In the genomic region with DNA sequence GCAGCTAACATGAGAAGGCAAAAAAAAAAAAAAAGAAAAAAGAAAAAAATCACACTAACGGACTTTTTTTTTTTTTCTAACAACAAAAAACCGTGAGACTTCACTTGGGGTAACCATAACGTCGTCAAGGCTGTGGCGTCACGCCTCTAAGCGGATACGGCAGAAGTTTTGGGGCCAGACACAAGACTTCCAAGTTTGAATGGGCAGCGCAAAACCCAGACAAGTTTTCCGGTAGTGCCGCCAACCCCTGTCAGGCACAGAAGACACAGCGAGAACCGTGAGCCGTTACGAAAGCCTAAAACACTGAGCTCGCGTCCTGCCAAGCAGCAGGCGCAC, we compare ENCODE assay signal across 8 cellular contexts. TPM values are rescaled to one million over a fixed set of nuclear protein-coding genes. Genes with fewer than 3 reads are reported as not detected.
DNase-seq lines count a peak whose midpoint lies in the region; ATAC-seq, FAIRE-seq and TF ChIP-seq lines count a peak whose summit lies in the region.

No MANE protein-coding gene starts in this region.

- H3K9me3 ChIP-seq in keratinocyte (ENCODE audit: control insufficient read depth, low read depth, low read length): no peaks in the 10 kb centered on the region

- H3K4me1 ChIP-seq in keratinocyte (ENCODE audit: control insufficient read depth, extremely low read depth, insufficient read depth, low read length): peaks cover 14% of the 10 kb centered on the region

- H3K27ac Mint-ChIP-seq in activated naive CD8-positive, alpha-beta T cell treated with anti-CD3 and anti-CD28 coated beads, Interleukin-2, amount 50 U/mL, for 24 hours: peak overlapping the region; percentile 96

- peaks cover 33% of the 10 kb centered on the region for H3K36me3 Mint-ChIP-seq in activated naive CD8-positive, alpha-beta T cell treated with anti-CD3 and anti-CD28 coated beads, Interleukin-2, amount 50 U/mL, for 24 hours (ENCODE audit: low read depth)

- peaks cover 42% of the 10 kb centered on the region for H3K79me2 ChIP-seq in keratinocyte (ENCODE audit: control insufficient read depth, insufficient read depth, low read length)

- no peak for DNase-seq in activated naive CD8-positive, alpha-beta T cell treated with anti-CD3 and anti-CD28 coated beads, Interleukin-2, amount 50 U/mL, for 24 hours
- DNase-seq in keratinocyte (ENCODE audit: low read depth, low spot score) (no peak), kidney glomerular epithelial cell (lab: John Stamatoyannopoulos, UW) (no peak), GM03348 (ENCODE audit: low spot score) (no peak)

- TF ChIP-seq CTCF in 22Rv1 (IDR thresholded peaks at IDR 0.05) (no peak), keratinocyte (optimal IDR thresholded peaks at IDR 0.05 in 1 of 3, IDR thresholded peaks at IDR 0.05 in 1 of 3, conservative IDR thresholded peaks at IDR 0.05 in 1 of 3; ENCODE audit: extremely low read depth in 1 of 3, insufficient read depth in 2 of 3, low read length in 3 of 3) (no peak)

- dilution Hi-C loops in keratinocyte (cut with MboI; ENCODE audit: extremely low pct_ligation_motif_present, low sequenced_read_pairs): no loop called here

- H3K9me3 Mint-ChIP-seq in activated naive CD8-positive, alpha-beta T cell treated with anti-CD3 and anti-CD28 coated beads, Interleukin-2, amount 50 U/mL, for 24 hours: no peaks in the 10 kb centered on the region

- no peaks in the 10 kb centered on the region for H4K20me1 ChIP-seq in keratinocyte (ENCODE audit: control insufficient read depth, extremely low read depth, insufficient read depth, low read length)

- no peaks in the 10 kb centered on the region for H3K27me3 Mint-ChIP-seq in activated naive CD8-positive, alpha-beta T cell treated with anti-CD3 and anti-CD28 coated beads, Interleukin-2, amount 50 U/mL, for 24 hours

- peak overlapping the region; percentile 99 for H3K4me3 Mint-ChIP-seq in activated naive CD8-positive, alpha-beta T cell treated with anti-CD3 and anti-CD28 coated beads, Interleukin-2, amount 50 U/mL, for 24 hours

- no peak for FAIRE-seq in keratinocyte (lab: Jason Lieb, UNC)

- peaks cover 37% of the 10 kb centered on the region for H3K4me1 Mint-ChIP-seq in activated naive CD8-positive, alpha-beta T cell treated with anti-CD3 and anti-CD28 coated beads, Interleukin-2, amount 50 U/mL, for 24 hours

- peak overlapping the region; percentile 96 for H3K27ac ChIP-seq in 22Rv1
- H3K27ac ChIP-seq in keratinocyte (ENCODE audit: control insufficient read depth, insufficient read depth, low read length): peak overlapping the region; percentile 84
- H3K27ac ChIP-seq in temporal lobe (ENCODE audit: low read depth, low read length): peak overlapping the region; percentile 85

- H2AFZ ChIP-seq in keratinocyte (ENCODE audit: control insufficient read depth, low read length): peak overlapping the region; percentile 98

- no peaks in the 10 kb centered on the region for H3K27me3 ChIP-seq in keratinocyte (ENCODE audit: control insufficient read depth, extremely low read depth, insufficient read depth, low read length)

- H3K36me3 ChIP-seq in keratinocyte (ENCODE audit: control insufficient read depth in 2 of 2, extremely low read depth in 1 of 2, insufficient read depth in 2 of 2, low read length in 2 of 2): peaks cover 2 to 7% of the 10 kb centered on the region in 2 experiments

- no peaks in the 10 kb centered on the region for H3K9me1 ChIP-seq in keratinocyte (ENCODE audit: control insufficient read depth, extremely low read depth, insufficient read depth, low read length)

- peak overlapping the region; percentile 82 for H3K4me2 ChIP-seq in keratinocyte (ENCODE audit: control insufficient read depth, extremely low read depth, insufficient read depth, low read depth, low read length)

- peak overlapping the region; percentile 84 for H3K9ac ChIP-seq in keratinocyte (ENCODE audit: control insufficient read depth, extremely low read depth, insufficient read depth, low read length)

- ATAC-seq in GM19351 (IDR thresholded peaks at IDR 0.05; ENCODE audit: unreplicated experiment): peak; percentile 39
- ATAC-seq in HG03457 (IDR thresholded peaks at IDR 0.05; ENCODE audit: unreplicated experiment): peak; percentile 35
- ATAC-seq in activated naive CD8-positive, alpha-beta T cell treated with anti-CD3 and anti-CD28 coated beads, Interleukin-2, amount 50 U/mL, for 24 hours: peak; percentile 40

- peak overlapping the region; percentile 89 to 95 (median 94) for H3K4me3 ChIP-seq in keratinocyte (ENCODE audit: control insufficient read depth in 2 of 3, extremely low read depth in 1 of 3, insufficient read depth in 2 of 3, low read depth in 1 of 3, low read length in 3 of 3)

RNA-seq across cellular contexts. Expression of a gene that starts 0.6 kb away (rescaled TPM):
- 12.6 to 24.7 TPM (median 15.2 TPM) in 3 replicates for polyA plus RNA-seq in keratinocyte
- 154 TPM for polyA plus RNA-seq in keratinocyte (2011; ENCODE audit: low read depth)
- polyA plus RNA-seq in keratinocyte (2011; cell fraction: cytosol; rRNA removed): 12.1 and 19.2 TPM in 2 replicates
- 13.8 and 20.2 TPM in 2 replicates for polyA plus RNA-seq in keratinocyte (2011; cell fraction: nucleus; rRNA removed)
- polyA plus RNA-seq in keratinocyte (2012; ENCODE audit: low replicate concordance): 28.6 and 29.9 TPM in 2 replicates
- 8.1 to 30.0 TPM (median 12.8 TPM) in 3 replicates for polyA minus RNA-seq in keratinocyte
- polyA minus RNA-seq in keratinocyte (2011; cell fraction: cytosol; rRNA and poly(A)+ RNA removed): 21.5 TPM
- polyA minus RNA-seq in keratinocyte (2011; cell fraction: nucleus; rRNA and poly(A)+ RNA removed): 13.0 and 29.6 TPM in 2 replicates
- total RNA-seq in temporal lobe: 58.0 TPM
